8 cellular contexts compared by ENCODE assay signal in genomic region chr7:106598663-106599342, GRCh38.
DNase-seq lines count a peak whose midpoint lies in the region; ATAC-seq and TF ChIP-seq lines count a peak whose summit lies in the region.

No MANE protein-coding gene starts in this region.

- no peak for TF ChIP-seq CTCF in RWPE1 (conservative IDR thresholded peaks at IDR 0.05; ENCODE audit: low read depth)
- no peak for TF ChIP-seq CTCF in progenitor cell of endocrine pancreas (IDR thresholded peaks at IDR 0.05; ENCODE audit: unreplicated experiment)
- no peak for TF ChIP-seq CTCF in type B pancreatic cell (conservative IDR thresholded peaks at IDR 0.05)

- DNase-seq in DMS53 treated with DMSO at 0.1 percent for 48 hours (lab: John Stamatoyannopoulos, UW; ENCODE audit: unreplicated experiment): peak; percentile 98
- DNase-seq in KBM-7: peak; percentile 80
- peak; percentile 51 for DNase-seq in RWPE1 (ENCODE audit: low spot score)
- peak; percentile 48 for DNase-seq in activated effector memory CD4-positive, alpha-beta T cell treated with Interleukin-2 at 50 U/mL for 16 hours
- DNase-seq in globus pallidus (ENCODE audit: low spot score): peak; percentile 45
- DNase-seq in progenitor cell of endocrine pancreas (ENCODE audit: low spot score, unreplicated experiment): peak; percentile 21
- no peak for DNase-seq in type B pancreatic cell (ENCODE audit: extremely low spot score, unreplicated experiment)

- H3K9me3 Mint-ChIP-seq in progenitor cell of endocrine pancreas (ENCODE audit: low read depth) (no peaks in the 10 kb centered on the region), type B pancreatic cell (no peaks in the 10 kb centered on the region)

- POLR2A ChIA-PET in RWPE1 (lab: Yijun Ruan, JAX; ENCODE audit: low non-redundant PET): no interaction called here

- peak overlapping the region; percentile 42 for H3K27ac Mint-ChIP-seq in progenitor cell of endocrine pancreas
- H3K27ac Mint-ChIP-seq in type B pancreatic cell: peak overlapping the region; percentile 80

- H3K27ac ChIP-seq in RWPE1: no peak overlapping the region

- H3K27me3 Mint-ChIP-seq in progenitor cell of endocrine pancreas (no peaks in the 10 kb centered on the region), type B pancreatic cell (no peaks in the 10 kb centered on the region)

- H3K4me1 Mint-ChIP-seq in progenitor cell of endocrine pancreas (ENCODE audit: low read depth) (peaks cover 7% of the 10 kb centered on the region), type B pancreatic cell (ENCODE audit: unreplicated experiment) (peaks cover 3% of the 10 kb centered on the region)

- peak; percentile 98 for ATAC-seq in GM21825 (IDR thresholded peaks at IDR 0.05; ENCODE audit: unreplicated experiment)

- in situ Hi-C loops in KBM-7 (cut with MboI; ENCODE audit: low pct_unique_long_range_greater_than_20kb, low sequenced_read_pairs): no loop called here

- H3K4me3 Mint-ChIP-seq in progenitor cell of endocrine pancreas (ENCODE audit: low read depth) (peak overlapping the region; percentile 74), type B pancreatic cell (peak overlapping the region; percentile 85)

- H3K36me3 Mint-ChIP-seq in progenitor cell of endocrine pancreas (ENCODE audit: insufficient read depth) (no peaks in the 10 kb centered on the region), type B pancreatic cell (no peaks in the 10 kb centered on the region)

- CTCF ChIA-PET in RWPE1 (lab: Yijun Ruan, JAX): interaction anchor here (0.6 to 0.7 kb wide), 2 partner anchors 61 to 485 kb away, joined by 3 read pairs; no protein-coding TSS in a partner anchor
